13 cellular contexts compared by ENCODE assay signal in genomic region chr6:11203306-11204009, GRCh38. TPM values are rescaled to one million over a fixed set of nuclear protein-coding genes. Genes with fewer than 3 reads are reported as not detected.
DNase-seq lines count a peak whose midpoint lies in the region; ATAC-seq and TF ChIP-seq lines count a peak whose summit lies in the region.
"Had no signal": no experiment of that assay in that cellular context is flagged by ENCODE, and none has a peak within 500 bp of the region (broad histone marks: within the 10 kb centered on the region; RNA-seq: fewer than 3 reads in every experiment).

No MANE protein-coding gene starts in this region.

- no peaks in the 10 kb centered on the region for H3K27me3 Mint-ChIP-seq in activated CD8-positive, alpha-beta memory T cell treated with anti-CD3 and anti-CD28 coated beads, Interleukin-2, amount 10 ng/mL, durations not matched to agents 7 days and 5 days
- H3K27me3 Mint-ChIP-seq in activated naive CD8-positive, alpha-beta T cell: no peaks in the 10 kb centered on the region

- H3K36me3 ChIP-seq in lower lobe of right lung (peaks cover 79% of the 10 kb centered on the region), subcutaneous abdominal adipose tissue (ENCODE audit: control insufficient read depth in 5 of 5, insufficient read depth in 5 of 5, low read length in 5 of 5) (peaks cover 8 to 50% (median 28%) of the 10 kb centered on the region in 5 donors)
- H3K36me3 ChIP-seq: ovary had no signal

- intact Hi-C loops in lower lobe of right lung (cut with DNase I): no loop called here

- H3K27ac ChIP-seq in lower lobe of right lung (peak overlapping the region; percentile 56), subcutaneous abdominal adipose tissue (ENCODE audit: low read depth, low read length) (peak overlapping the region; percentile 55)
- H3K27ac ChIP-seq: ovary had no signal

- H3K4me1 ChIP-seq in lower lobe of right lung: peaks cover 86% of the 10 kb centered on the region
- H3K4me1 ChIP-seq in subcutaneous abdominal adipose tissue (ENCODE audit: control insufficient read depth in 5 of 5, insufficient read depth in 5 of 5, low read length in 5 of 5): peaks cover 7 to 67% (median 42%) of the 10 kb centered on the region in 5 donors

- TF ChIP-seq CTCF in lower lobe of right lung (IDR thresholded peaks at IDR 0.05) (no peak), GM13977 (IDR thresholded peaks at IDR 0.05; ENCODE audit: extremely low read depth, insufficient read depth, missing control alignments) (no peak)

- POLR2A ChIA-PET in HEK293T (lab: Yijun Ruan, JAX): interaction anchor here (1.2 kb wide), 1 partner anchor 14 kb away, joined by 3 read pairs; no protein-coding TSS in a partner anchor

- DNase-seq in activated CD8-positive, alpha-beta memory T cell treated with anti-CD3 and anti-CD28 coated beads, Interleukin-2, amount 10 ng/mL, durations not matched to agents 7 days and 5 days: no peak
- no peak for DNase-seq in activated CD8-positive, alpha-beta memory T cell treated with anti-CD3 and anti-CD28 coated beads for 24 hours
- no peak for DNase-seq in lower lobe of right lung
- DNase-seq in HEK293T (ENCODE audit: extremely low spot score): no peak
- DNase-seq in GM13977 (ENCODE audit: low spot score): no peak
- DNase-seq in medulla oblongata (ENCODE audit: extremely low spot score): no peak
- DNase-seq: DMS79 treated with DMSO at 0.1 percent for 48 hours; HCEC 1CT; ovary; stimulated activated CD4-positive, alpha-beta T cell treated with anti-CD3 and anti-CD28 coated beads, Interleukin-1b, Interleukin-23, amount 100 ng/mL, for 48 hours; T-helper 9 cell had no signal

- H3K4me3 ChIP-seq in lower lobe of right lung (no peak overlapping the region), subcutaneous abdominal adipose tissue (ENCODE audit: low read depth in 1 of 5, low read length in 5 of 5) (no peak overlapping the region)
- H3K4me3 ChIP-seq: ovary had no signal

- H3K4me3 Mint-ChIP-seq in activated CD8-positive, alpha-beta memory T cell treated with anti-CD3 and anti-CD28 coated beads, Interleukin-2, amount 10 ng/mL, durations not matched to agents 7 days and 5 days: peak overlapping the region; percentile 36
- no peak overlapping the region for H3K4me3 Mint-ChIP-seq in activated naive CD8-positive, alpha-beta T cell

- H3K36me3 Mint-ChIP-seq in activated CD8-positive, alpha-beta memory T cell treated with anti-CD3 and anti-CD28 coated beads, Interleukin-2, amount 10 ng/mL, durations not matched to agents 7 days and 5 days: peaks cover 83% of the 10 kb centered on the region
- peaks cover 35% of the 10 kb centered on the region for H3K36me3 Mint-ChIP-seq in activated naive CD8-positive, alpha-beta T cell

- in situ Hi-C loops in GM13977 (cut with MboI; ENCODE audit: low pct_unique_long_range_greater_than_20kb, low sequenced_read_pairs, unreplicated experiment): no loop called here

- no peaks in the 10 kb centered on the region for H3K27me3 ChIP-seq in lower lobe of right lung (ENCODE audit: low read depth)
- no peaks in the 10 kb centered on the region for H3K27me3 ChIP-seq in subcutaneous abdominal adipose tissue (ENCODE audit: control insufficient read depth in 5 of 5, insufficient read depth in 4 of 5, low read length in 5 of 5)
- H3K27me3 ChIP-seq: ovary had no signal

- no peaks in the 10 kb centered on the region for H3K9me3 ChIP-seq in lower lobe of right lung
- H3K9me3 ChIP-seq in subcutaneous abdominal adipose tissue (ENCODE audit: control insufficient read depth in 5 of 5, low read length in 5 of 5): no peaks in the 10 kb centered on the region
- H3K9me3 ChIP-seq: ovary had no signal

- no peak for ATAC-seq in activated CD8-positive, alpha-beta memory T cell treated with anti-CD3 and anti-CD28 coated beads, Interleukin-2, amount 10 ng/mL, durations not matched to agents 7 days and 5 days
- no peak for ATAC-seq in lower lobe of right lung

- peak overlapping the region; percentile 98 for H3K27ac Mint-ChIP-seq in activated CD8-positive, alpha-beta memory T cell treated with anti-CD3 and anti-CD28 coated beads, Interleukin-2, amount 10 ng/mL, durations not matched to agents 7 days and 5 days
- H3K27ac Mint-ChIP-seq in activated naive CD8-positive, alpha-beta T cell: peak overlapping the region; percentile 11

- no peak overlapping the region for H3K9ac ChIP-seq in subcutaneous abdominal adipose tissue (ENCODE audit: low read length in 5 of 5)

- no peaks in the 10 kb centered on the region for H3K9me3 Mint-ChIP-seq in activated CD8-positive, alpha-beta memory T cell treated with anti-CD3 and anti-CD28 coated beads, Interleukin-2, amount 10 ng/mL, durations not matched to agents 7 days and 5 days (ENCODE audit: low read depth)
- no peaks in the 10 kb centered on the region for H3K9me3 Mint-ChIP-seq in activated naive CD8-positive, alpha-beta T cell (ENCODE audit: low read depth)

- CTCF ChIA-PET in activated CD8-positive, alpha-beta memory T cell treated with anti-CD3 and anti-CD28 coated beads, Interleukin-2, amount 10 ng/mL, durations not matched to agents 7 days and 5 days (lab: Charles Lee): interaction anchor here (0.6 to 2.5 kb wide), 7 partner anchors 19 to 512 kb away, joined by 3 to 9 read pairs (median 4); no protein-coding TSS in a partner anchor
- CTCF ChIA-PET in HEK293T (lab: Yijun Ruan, JAX): no interaction called here

- H3K4me1 Mint-ChIP-seq in activated CD8-positive, alpha-beta memory T cell treated with anti-CD3 and anti-CD28 coated beads, Interleukin-2, amount 10 ng/mL, durations not matched to agents 7 days and 5 days: peaks cover 84% of the 10 kb centered on the region
- peaks cover 49% of the 10 kb centered on the region for H3K4me1 Mint-ChIP-seq in activated naive CD8-positive, alpha-beta T cell (ENCODE audit: low read depth)

TF ChIP-seq in HEK293T, 16 proteins besides CTCF, POLR2A, EP300 and RAD21:
- no peak for TF ChIP-seq BHLHE40 (IDR thresholded peaks at IDR 0.05; ENCODE audit: borderline replicate concordance)
- TF ChIP-seq TARDBP (IDR thresholded peaks at IDR 0.05): no peak
- TF ChIP-seq ZNF384 (IDR thresholded peaks at IDR 0.05): no peak

RNA-seq across cellular contexts. Expression of gene NEDD9, which starts 29.0 kb away (rescaled TPM):
- total RNA-seq in activated CD8-positive, alpha-beta memory T cell treated with anti-CD3 and anti-CD28 coated beads, Interleukin-2, amount 10 ng/mL, durations not matched to agents 7 days and 5 days: 100 to 1,000 TPM in 1 of 2 experiments, 10 to 100 TPM in 1; 84.5 to 114 TPM
- 127 TPM for total RNA-seq in lower lobe of right lung
